Comparison of ENCODE assay signal across 19 cellular contexts in genomic region chr19:34943861-34944573, GRCh38. TPM values are rescaled to one million over a fixed set of nuclear protein-coding genes. Genes with fewer than 3 reads are reported as not detected.
DNase-seq lines count a peak whose midpoint lies in the region; ATAC-seq, FAIRE-seq and TF ChIP-seq lines count a peak whose summit lies in the region.
"Had no signal": no experiment of that assay in that cellular context is flagged by ENCODE, and none has a peak within 500 bp of the region (broad histone marks: within the 10 kb centered on the region; RNA-seq: fewer than 3 reads in every experiment).

No MANE protein-coding gene starts in this region.

- CTCF ChIA-PET in HepG2 (lab: Yijun Ruan, JAX; ENCODE audit: low intra/inter-chr PET ratio, low total read pairs): no interaction called here
- CTCF ChIA-PET in endothelial cell of umbilical vein (lab: Charles Lee): no interaction called here

- H3K36me3 ChIP-seq in liver (ENCODE audit: control insufficient read depth in 4 of 4, insufficient read depth in 3 of 4, low read depth in 1 of 4, low read length in 3 of 4) (peaks cover 3 to 42% (median 27%) of the 10 kb centered on the region in 4 donors), HepG2 (replicated peaks in 1 of 2; ENCODE audit: control insufficient read depth in 1 of 2, insufficient read depth in 2 of 2, low read length in 2 of 2) (peaks cover 6 to 7% of the 10 kb centered on the region in 2 experiments; a peak in 3 of 5 replicates), astrocyte (ENCODE audit: insufficient read depth, low read length) (peaks cover 6% of the 10 kb centered on the region), endothelial cell of umbilical vein (ENCODE audit: control insufficient read depth in 2 of 2, extremely low read depth in 1 of 2, insufficient read depth in 2 of 2, low read length in 2 of 2) (peaks cover 1 to 5% of the 10 kb centered on the region in 2 experiments), subcutaneous abdominal adipose tissue (ENCODE audit: control insufficient read depth in 5 of 5, insufficient read depth in 5 of 5, low read length in 5 of 5) (peaks cover 14 to 25% (median 23%) of the 10 kb centered on the region in 5 donors)

- H3K9ac ChIP-seq in liver (ENCODE audit: low read depth in 1 of 2, low read length in 2 of 2) (no peak overlapping the region), HepG2 (ENCODE audit: insufficient read depth, low read depth, low read length) (no peak overlapping the region), astrocyte (ENCODE audit: low read length) (no peak overlapping the region), endothelial cell of umbilical vein (replicated peaks; ENCODE audit: extremely low read depth, insufficient read depth, low read length) (no peak overlapping the region), subcutaneous abdominal adipose tissue (ENCODE audit: low read length in 5 of 5) (no peak overlapping the region)
- H3K9ac ChIP-seq: BLaER1, GM23248 had no signal

- H3K4me3 Mint-ChIP-seq in astrocyte (ENCODE audit: unreplicated experiment): no peak overlapping the region
- H3K4me3 Mint-ChIP-seq: CD4-positive, CD25-positive, alpha-beta regulatory T cell had no signal

- H3K79me2 ChIP-seq in HepG2 (ENCODE audit: insufficient read depth, low read length): no peaks in the 10 kb centered on the region
- no peaks in the 10 kb centered on the region for H3K79me2 ChIP-seq in astrocyte (ENCODE audit: insufficient read depth, low read length)
- H3K79me2 ChIP-seq in endothelial cell of umbilical vein (ENCODE audit: control insufficient read depth, insufficient read depth, low read length): no peaks in the 10 kb centered on the region

- DNase-seq in HepG2 (ENCODE audit: low spot score) (no peak), astrocyte (ENCODE audit: low read depth) (no peak), endothelial cell of umbilical vein (ENCODE audit: low read depth, low spot score) (no peak), NCI-H226 (no peak), DMS153 treated with DMSO at 0.1 percent for 48 hours (lab: John Stamatoyannopoulos, UW; ENCODE audit: unreplicated experiment) (no peak)
- DNase-seq: AML-193; Calu3; CD4-positive, CD25-positive, alpha-beta regulatory T cell; DMS 273 treated with DMSO at 0.1 percent for 48 hours; DMS79; GM23248; H7; KBM-7 had no signal

- TF ChIP-seq CTCF in liver (IDR thresholded peaks at IDR 0.05; ENCODE audit: low read depth, low read length, missing input control): no peak
- TF ChIP-seq CTCF in HepG2 (CRISPR knock-in tag; IDR thresholded peaks at IDR 0.05): no peak
- TF ChIP-seq CTCF in astrocyte (IDR thresholded peaks at IDR 0.05; ENCODE audit: insufficient read depth, low read depth, low read length): no peak
- TF ChIP-seq CTCF in endothelial cell of umbilical vein (IDR thresholded peaks at IDR 0.05; ENCODE audit: extremely low read depth in 1 of 2, insufficient read depth in 1 of 2, low read depth in 1 of 2, low read length in 2 of 2): no peak

- H3K4me1 ChIP-seq in liver (ENCODE audit: control insufficient read depth in 4 of 4, insufficient read depth in 4 of 4, low read length in 3 of 4): no peaks in the 10 kb centered on the region
- H3K4me1 ChIP-seq in HepG2 (ENCODE audit: insufficient read depth, low read length): no peaks in the 10 kb centered on the region
- no peaks in the 10 kb centered on the region for H3K4me1 ChIP-seq in astrocyte (ENCODE audit: insufficient read depth, low read length)
- no peaks in the 10 kb centered on the region for H3K4me1 ChIP-seq in endothelial cell of umbilical vein (ENCODE audit: control insufficient read depth, extremely low read depth, insufficient read depth, low read length)
- H3K4me1 ChIP-seq in subcutaneous abdominal adipose tissue (ENCODE audit: control insufficient read depth in 5 of 5, insufficient read depth in 5 of 5, low read length in 5 of 5): no peaks in the 10 kb centered on the region
- H3K4me1 ChIP-seq: BLaER1 had no signal

- H3K27me3 ChIP-seq in liver (ENCODE audit: control insufficient read depth in 4 of 4, insufficient read depth in 4 of 4, low read length in 3 of 4) (no peaks in the 10 kb centered on the region), HepG2 (ENCODE audit: control insufficient read depth in 1 of 2, insufficient read depth in 2 of 2, low read length in 2 of 2) (no peaks in the 10 kb centered on the region), astrocyte (ENCODE audit: insufficient read depth, low read length) (no peaks in the 10 kb centered on the region), endothelial cell of umbilical vein (ENCODE audit: control insufficient read depth in 2 of 2, insufficient read depth in 2 of 2, low read length in 2 of 2) (no peaks in the 10 kb centered on the region), subcutaneous abdominal adipose tissue (ENCODE audit: control insufficient read depth in 5 of 5, insufficient read depth in 4 of 5, low read length in 5 of 5) (no peaks in the 10 kb centered on the region)
- H3K27me3 ChIP-seq: BLaER1 had no signal

- H3K27ac ChIP-seq in liver (ENCODE audit: low read depth in 1 of 2, low read length in 2 of 2) (no peak overlapping the region), HepG2 (ENCODE audit: extremely low read length, insufficient read depth, low read length) (no peak overlapping the region), astrocyte (ENCODE audit: low read depth, low read length) (no peak overlapping the region), endothelial cell of umbilical vein (ENCODE audit: insufficient read depth, low read depth, low read length) (no peak overlapping the region), subcutaneous abdominal adipose tissue (ENCODE audit: low read depth, low read length) (no peak overlapping the region)
- H3K27ac ChIP-seq: 22Rv1, BLaER1, GM23248 had no signal

- POLR2A ChIA-PET in HepG2 (lab: Yijun Ruan, JAX) (no interaction called here), endothelial cell of umbilical vein (lab: Charles Lee) (interaction anchor here (0.8 kb wide), 1 partner anchor 8 kb away, joined by 3 read pairs; no protein-coding TSS in a partner anchor)

- FAIRE-seq in HepG2 (lab: Jason Lieb, UNC) (no peak), astrocyte (lab: Jason Lieb, UNC) (peak; percentile 9), endothelial cell of umbilical vein (lab: Jason Lieb, UNC) (no peak)
- FAIRE-seq: G401.6 had no signal

- TF ChIP-seq RAD21 in liver (IDR thresholded peaks at IDR 0.05) (no peak), HepG2 (CRISPR knock-in tag; IDR thresholded peaks at IDR 0.05) (no peak)

- intact Hi-C loops in HepG2 (cut with micrococcal nuclease; ENCODE audit: unreplicated experiment): no loop called here
- intact Hi-C loops in endothelial cell of umbilical vein (cut with micrococcal nuclease): no loop called here

- H3K9me3 Mint-ChIP-seq in astrocyte (ENCODE audit: unreplicated experiment): peaks cover 50% of the 10 kb centered on the region

- H3K9me3 ChIP-seq in liver (ENCODE audit: control insufficient read depth in 4 of 4, low read length in 3 of 4) (peaks cover 28 to 67% (median 46%) of the 10 kb centered on the region in 4 donors), HepG2 (ENCODE audit: low read length) (peaks cover 13% of the 10 kb centered on the region; the same call in 1 of the 2 replicates), astrocyte (ENCODE audit: insufficient read depth, low read depth, low read length) (peaks cover 27% of the 10 kb centered on the region), endothelial cell of umbilical vein (replicated peaks; ENCODE audit: control insufficient read depth, insufficient read depth, low read length) (peaks cover 13% of the 10 kb centered on the region), subcutaneous abdominal adipose tissue (ENCODE audit: control insufficient read depth in 5 of 5, low read length in 5 of 5) (peaks cover 16 to 51% (median 41%) of the 10 kb centered on the region in 5 donors)

- no peaks in the 10 kb centered on the region for H4K20me1 ChIP-seq in HepG2 (ENCODE audit: insufficient read depth, low read length)
- H4K20me1 ChIP-seq in astrocyte (ENCODE audit: insufficient read depth, low read length): no peaks in the 10 kb centered on the region
- H4K20me1 ChIP-seq in endothelial cell of umbilical vein (replicated peaks; ENCODE audit: control insufficient read depth, extremely low read depth, insufficient read depth, low read length): no peaks in the 10 kb centered on the region
- H4K20me1 ChIP-seq: BLaER1 had no signal

- no peaks in the 10 kb centered on the region for H3K9me1 ChIP-seq in endothelial cell of umbilical vein (replicated peaks; ENCODE audit: control insufficient read depth, extremely low read depth, insufficient read depth, low read length)

- no TSS peak for BruUV-seq in HepG2 (replicated peaks; lab: Mats Ljungman, UMichigan)
- BruUV-seq in endothelial cell of umbilical vein (replicated peaks; lab: Mats Ljungman, UMichigan): no TSS peak

- no peaks in the 10 kb centered on the region for H3K4me1 Mint-ChIP-seq in astrocyte (ENCODE audit: low read depth, unreplicated experiment)

- TF ChIP-seq EP300 in HepG2 (IDR thresholded peaks at IDR 0.05; ENCODE audit: low read depth in 2 of 2, low read length in 2 of 2) (no peak), HepG2 (CRISPR knock-in tag; IDR thresholded peaks at IDR 0.05; ENCODE audit: borderline replicate concordance) (no peak)

- H2AFZ ChIP-seq in HepG2 (ENCODE audit: low read length): no peak overlapping the region
- H2AFZ ChIP-seq in astrocyte (ENCODE audit: low read depth, low read length): no peak overlapping the region
- H2AFZ ChIP-seq in endothelial cell of umbilical vein (ENCODE audit: low read depth, low read length): no peak overlapping the region
- H2AFZ ChIP-seq: GM23248 had no signal

- ATAC-seq in HepG2: no peak
- ATAC-seq in GM18907 (IDR thresholded peaks at IDR 0.05; ENCODE audit: unreplicated experiment): no peak

- peak overlapping the region in 2 of 3 donors; percentile 21 to 56 for H3K4me3 ChIP-seq in liver (ENCODE audit: low read depth in 1 of 3, low read length in 3 of 3)
- no peak overlapping the region for H3K4me3 ChIP-seq in HepG2 (replicated peaks in 1 of 3; ENCODE audit: insufficient read depth in 1 of 3, low read depth in 2 of 3, low read length in 3 of 3)
- H3K4me3 ChIP-seq in astrocyte (ENCODE audit: insufficient read depth, low read depth, low read length): no peak overlapping the region
- no peak overlapping the region for H3K4me3 ChIP-seq in endothelial cell of umbilical vein (replicated peaks in 1 of 3; ENCODE audit: insufficient read depth in 1 of 3, low read depth in 1 of 3, low read length in 3 of 3)
- peak overlapping the region; percentile 8 to 43 (median 12) for H3K4me3 ChIP-seq in subcutaneous abdominal adipose tissue (ENCODE audit: low read depth in 1 of 5, low read length in 5 of 5)
- H3K4me3 ChIP-seq: BLaER1, GM23248 had no signal

- no peak overlapping the region for H3K27ac Mint-ChIP-seq in astrocyte (ENCODE audit: unreplicated experiment)
- H3K27ac Mint-ChIP-seq: CD4-positive, CD25-positive, alpha-beta regulatory T cell had no signal

- H3K27me3 Mint-ChIP-seq in astrocyte (ENCODE audit: low read depth, unreplicated experiment): no peaks in the 10 kb centered on the region
- H3K27me3 Mint-ChIP-seq: CD4-positive, CD25-positive, alpha-beta regulatory T cell had no signal

- WGBS in liver: 98% methylated on average over 13 of the region's 13 CpGs
- WGBS in HepG2 (ENCODE audit: low lambda C conversion rate): 97% methylated on average over 13 of the region's 13 CpGs

- H3K36me3 Mint-ChIP-seq in astrocyte (ENCODE audit: low read depth, unreplicated experiment): peaks cover 41% of the 10 kb centered on the region

- dilution Hi-C loops in endothelial cell of umbilical vein (cut with MboI; ENCODE audit: extremely low pct_ligation_motif_present, low sequenced_read_pairs): no loop called here

- TF ChIP-seq POLR2A in HepG2 (IDR thresholded peaks at IDR 0.05; ENCODE audit: insufficient read depth in 1 of 2, low read depth in 2 of 2, low read length in 2 of 2) (no peak), endothelial cell of umbilical vein (IDR thresholded peaks at IDR 0.05; ENCODE audit: low read depth, low read length) (peak; percentile 6)

- H3K4me2 ChIP-seq in HepG2 (ENCODE audit: low read depth, low read length) (no peak overlapping the region), astrocyte (ENCODE audit: low read length) (no peak overlapping the region), endothelial cell of umbilical vein (ENCODE audit: insufficient read depth, low read length) (no peak overlapping the region)
- H3K4me2 ChIP-seq: BLaER1 had no signal

- in situ Hi-C loops in HepG2 (cut with HindIII; ENCODE audit: extremely low pct_ligation_motif_present, low pct_unique_long_range_greater_than_20kb): no loop called here

RNA-seq across cellular contexts. Expression of gene ZNF30, which starts 17.3 kb away (rescaled TPM):
- total RNA-seq in liver: 1 to 10 TPM; 1.8 TPM
- polyA plus RNA-seq in liver: 1 to 10 TPM; 1.3 to 1.6 TPM
- total RNA-seq in HepG2 (2016; rRNA removed; fragmentation: Illumina TruSeq; extraction: Trizol): 4.4 and 6.2 TPM in 2 replicates
- total RNA-seq in HepG2 (2016; cell fraction: cytosol; rRNA removed; fragmentation: Illumina TruSeq; extraction: Trizol; ENCODE audit: low read depth): 1.3 and 1.4 TPM in 2 replicates
- total RNA-seq in HepG2 (2016; cell fraction: insoluble cytoplasmic fraction; rRNA removed; fragmentation: Illumina TruSeq; extraction: Trizol): 4.0 and 6.2 TPM in 2 replicates
- 1.6 and 2.0 TPM in 2 replicates for total RNA-seq in HepG2 (2016; cell fraction: membrane; rRNA removed; fragmentation: Illumina TruSeq; extraction: Trizol)
- total RNA-seq in HepG2 (2016; cell fraction: nucleus; rRNA removed; fragmentation: Illumina TruSeq; extraction: Trizol): 2.9 TPM in 2 replicates
- polyA plus RNA-seq in HepG2 (2011; rRNA removed): 2.1 and 2.3 TPM in 2 replicates
- polyA plus RNA-seq in HepG2 (2011; cell fraction: cytosol; rRNA removed): 0.99 and 2.0 TPM in 2 replicates
- polyA plus RNA-seq in HepG2 (2011; cell fraction: nucleus; rRNA removed): 1.7 and 2.2 TPM in 2 replicates
- polyA plus RNA-seq in HepG2 (2012): 2.0 and 2.3 TPM in 2 replicates
- polyA plus RNA-seq in HepG2 (2016; cell fraction: cytosol; fragmentation: Illumina TruSeq; extraction: Trizol; ENCODE audit: low read depth): 0.37 and 0.49 TPM in 2 replicates
- 4.0 and 4.7 TPM in 2 replicates for polyA plus RNA-seq in HepG2 (2016; cell fraction: insoluble cytoplasmic fraction; fragmentation: Illumina TruSeq; extraction: Trizol; ENCODE audit: low read depth)
- 0.87 and 1.1 TPM in 2 replicates for polyA plus RNA-seq in HepG2 (2016; cell fraction: membrane; fragmentation: Illumina TruSeq; extraction: Trizol; ENCODE audit: low read depth)
- polyA plus RNA-seq in HepG2 (2016; cell fraction: nucleus; fragmentation: Illumina TruSeq; extraction: Trizol; ENCODE audit: insufficient read depth, low read depth): 5.5 and 5.9 TPM in 2 replicates
- polyA minus RNA-seq in HepG2 (2011; rRNA and poly(A)+ RNA removed; ENCODE audit: low replicate concordance): 2.0 and 3.4 TPM in 2 replicates
- 1.5 and 1.8 TPM in 2 replicates for polyA minus RNA-seq in HepG2 (2011; cell fraction: cytosol; rRNA and poly(A)+ RNA removed)
- polyA minus RNA-seq in HepG2 (2011; cell fraction: nucleus; rRNA and poly(A)+ RNA removed): 3.5 and 4.0 TPM in 2 replicates
- total RNA-seq in astrocyte: 3.7 and 4.0 TPM in 2 replicates
- total RNA-seq in endothelial cell of umbilical vein: 3.6 and 4.7 TPM in 2 replicates
- 1.2 and 1.3 TPM in 2 replicates for polyA plus RNA-seq in endothelial cell of umbilical vein
- polyA plus RNA-seq in endothelial cell of umbilical vein (2011; cell fraction: cytosol; rRNA removed): 2.1 and 2.3 TPM in 2 replicates
- polyA plus RNA-seq in endothelial cell of umbilical vein (2011; cell fraction: nucleus; rRNA removed): 2.4 and 2.6 TPM in 2 replicates
- polyA plus RNA-seq in endothelial cell of umbilical vein (2012): 3.8 and 4.9 TPM in 2 replicates
- 2.6 and 3.6 TPM in 2 replicates for polyA minus RNA-seq in endothelial cell of umbilical vein
- 2.3 TPM for polyA minus RNA-seq in endothelial cell of umbilical vein (2011; cell fraction: cytosol; rRNA and poly(A)+ RNA removed)
- 2.0 and 2.5 TPM in 2 replicates for polyA minus RNA-seq in endothelial cell of umbilical vein (2011; cell fraction: nucleus; rRNA and poly(A)+ RNA removed)

RNA-seq across cellular contexts. Expression of gene ZNF792, which starts 20.0 kb away (rescaled TPM):
- 1 to 10 TPM; 4.8 to 4.9 TPM for total RNA-seq in liver
- 1 to 10 TPM in 1 of 2 donors, under 1 TPM in 1; 0.65 to 1.4 TPM for polyA plus RNA-seq in liver
- total RNA-seq in HepG2 (2016; rRNA removed; fragmentation: Illumina TruSeq; extraction: Trizol): 5.5 and 6.3 TPM in 2 replicates
- total RNA-seq in HepG2 (2016; cell fraction: cytosol; rRNA removed; fragmentation: Illumina TruSeq; extraction: Trizol; ENCODE audit: low read depth): 0.61 and 0.88 TPM in 2 replicates
- total RNA-seq in HepG2 (2016; cell fraction: insoluble cytoplasmic fraction; rRNA removed; fragmentation: Illumina TruSeq; extraction: Trizol): 4.8 and 6.5 TPM in 2 replicates
- 3.4 TPM in 2 replicates for total RNA-seq in HepG2 (2016; cell fraction: membrane; rRNA removed; fragmentation: Illumina TruSeq; extraction: Trizol)
- 4.8 and 6.0 TPM in 2 replicates for total RNA-seq in HepG2 (2016; cell fraction: nucleus; rRNA removed; fragmentation: Illumina TruSeq; extraction: Trizol)
- 9.1 and 11.5 TPM in 2 replicates for polyA plus RNA-seq in HepG2 (2011; rRNA removed)
- 6.9 and 7.9 TPM in 2 replicates for polyA plus RNA-seq in HepG2 (2011; cell fraction: cytosol; rRNA removed)
- 8.8 and 9.8 TPM in 2 replicates for polyA plus RNA-seq in HepG2 (2011; cell fraction: nucleus; rRNA removed)
- 4.4 and 4.5 TPM in 2 replicates for polyA plus RNA-seq in HepG2 (2012)
- polyA plus RNA-seq in HepG2 (2016; cell fraction: cytosol; fragmentation: Illumina TruSeq; extraction: Trizol; ENCODE audit: low read depth): 0.40 and 0.45 TPM in 2 replicates
- 2.9 and 3.3 TPM in 2 replicates for polyA plus RNA-seq in HepG2 (2016; cell fraction: insoluble cytoplasmic fraction; fragmentation: Illumina TruSeq; extraction: Trizol; ENCODE audit: low read depth)
- 1.0 and 1.2 TPM in 2 replicates for polyA plus RNA-seq in HepG2 (2016; cell fraction: membrane; fragmentation: Illumina TruSeq; extraction: Trizol; ENCODE audit: low read depth)
- 3.7 and 4.6 TPM in 2 replicates for polyA plus RNA-seq in HepG2 (2016; cell fraction: nucleus; fragmentation: Illumina TruSeq; extraction: Trizol; ENCODE audit: insufficient read depth, low read depth)
- 5.1 and 35.3 TPM in 2 replicates for polyA minus RNA-seq in HepG2 (2011; rRNA and poly(A)+ RNA removed; ENCODE audit: low replicate concordance)
- 17.0 and 18.6 TPM in 2 replicates for polyA minus RNA-seq in HepG2 (2011; cell fraction: cytosol; rRNA and poly(A)+ RNA removed)
- polyA minus RNA-seq in HepG2 (2011; cell fraction: nucleus; rRNA and poly(A)+ RNA removed): 31.9 and 39.7 TPM in 2 replicates
- 5.7 and 5.9 TPM in 2 replicates for total RNA-seq in astrocyte
- 19.6 and 19.8 TPM in 2 replicates for total RNA-seq in endothelial cell of umbilical vein
- 10.9 and 11.3 TPM in 2 replicates for polyA plus RNA-seq in endothelial cell of umbilical vein
- 10.2 and 11.7 TPM in 2 replicates for polyA plus RNA-seq in endothelial cell of umbilical vein (2011; cell fraction: cytosol; rRNA removed)
- polyA plus RNA-seq in endothelial cell of umbilical vein (2011; cell fraction: nucleus; rRNA removed): 21.0 and 25.4 TPM in 2 replicates
- polyA plus RNA-seq in endothelial cell of umbilical vein (2012): 9.5 and 9.8 TPM in 2 replicates
- 60.2 and 63.6 TPM in 2 replicates for polyA minus RNA-seq in endothelial cell of umbilical vein
- polyA minus RNA-seq in endothelial cell of umbilical vein (2011; cell fraction: cytosol; rRNA and poly(A)+ RNA removed): 0.82 TPM
- polyA minus RNA-seq in endothelial cell of umbilical vein (2011; cell fraction: nucleus; rRNA and poly(A)+ RNA removed): 53.5 and 64.3 TPM in 2 replicates

RNA-seq across cellular contexts. Expression of gene GRAMD1A, which starts 56.1 kb away (rescaled TPM):
- total RNA-seq in liver (10 to 100 TPM; 12.5 to 14.1 TPM), HepG2 (2016; rRNA removed; fragmentation: Illumina TruSeq; extraction: Trizol) (8.0 and 14.7 TPM in 2 replicates), astrocyte (64.6 and 67.4 TPM in 2 replicates), endothelial cell of umbilical vein (130 and 139 TPM in 2 replicates)
- polyA plus RNA-seq in liver (1 to 10 TPM; 8.6 to 9.9 TPM), HepG2 (2011; rRNA removed) (171 and 181 TPM in 2 replicates), endothelial cell of umbilical vein (127 and 162 TPM in 2 replicates)
- total RNA-seq in HepG2 (2016; cell fraction: cytosol; rRNA removed; fragmentation: Illumina TruSeq; extraction: Trizol; ENCODE audit: low read depth): 23.3 and 25.4 TPM in 2 replicates
- total RNA-seq in HepG2 (2016; cell fraction: insoluble cytoplasmic fraction; rRNA removed; fragmentation: Illumina TruSeq; extraction: Trizol): 7.2 and 15.9 TPM in 2 replicates
- 26.9 and 28.0 TPM in 2 replicates for total RNA-seq in HepG2 (2016; cell fraction: membrane; rRNA removed; fragmentation: Illumina TruSeq; extraction: Trizol)
- 17.9 and 19.7 TPM in 2 replicates for total RNA-seq in HepG2 (2016; cell fraction: nucleus; rRNA removed; fragmentation: Illumina TruSeq; extraction: Trizol)
- polyA plus RNA-seq in HepG2 (2011; cell fraction: cytosol; rRNA removed): 68.5 and 120 TPM in 2 replicates
- polyA plus RNA-seq in HepG2 (2011; cell fraction: nucleus; rRNA removed): 669 and 1,022 TPM in 2 replicates
- 68.6 and 85.6 TPM in 2 replicates for polyA plus RNA-seq in HepG2 (2012)
- 47.6 and 52.1 TPM in 2 replicates for polyA plus RNA-seq in HepG2 (2016; cell fraction: cytosol; fragmentation: Illumina TruSeq; extraction: Trizol; ENCODE audit: low read depth)
- polyA plus RNA-seq in HepG2 (2016; cell fraction: insoluble cytoplasmic fraction; fragmentation: Illumina TruSeq; extraction: Trizol; ENCODE audit: low read depth): 11.6 and 19.2 TPM in 2 replicates
- 43.5 and 50.9 TPM in 2 replicates for polyA plus RNA-seq in HepG2 (2016; cell fraction: membrane; fragmentation: Illumina TruSeq; extraction: Trizol; ENCODE audit: low read depth)
- 55.7 and 69.0 TPM in 2 replicates for polyA plus RNA-seq in HepG2 (2016; cell fraction: nucleus; fragmentation: Illumina TruSeq; extraction: Trizol; ENCODE audit: insufficient read depth, low read depth)
- 32.3 and 120 TPM in 2 replicates for polyA minus RNA-seq in HepG2 (2011; rRNA and poly(A)+ RNA removed; ENCODE audit: low replicate concordance)
- polyA minus RNA-seq in HepG2 (2011; cell fraction: cytosol; rRNA and poly(A)+ RNA removed): 59.4 and 66.8 TPM in 2 replicates
- 94.2 and 105 TPM in 2 replicates for polyA minus RNA-seq in HepG2 (2011; cell fraction: nucleus; rRNA and poly(A)+ RNA removed)
- polyA plus RNA-seq in endothelial cell of umbilical vein (2011; cell fraction: cytosol; rRNA removed): 104 and 137 TPM in 2 replicates
- 196 and 258 TPM in 2 replicates for polyA plus RNA-seq in endothelial cell of umbilical vein (2011; cell fraction: nucleus; rRNA removed)
- 73.2 and 107 TPM in 2 replicates for polyA plus RNA-seq in endothelial cell of umbilical vein (2012)
- polyA minus RNA-seq in endothelial cell of umbilical vein: 102 and 108 TPM in 2 replicates
- polyA minus RNA-seq in endothelial cell of umbilical vein (2011; cell fraction: cytosol; rRNA and poly(A)+ RNA removed): 30.2 TPM
- polyA minus RNA-seq in endothelial cell of umbilical vein (2011; cell fraction: nucleus; rRNA and poly(A)+ RNA removed): 64.1 and 68.0 TPM in 2 replicates

Comparison
In these comparisons a context has a peak if more than half of its experiments do, and no peak if none do; other contexts are left out.
1. H3K4me3 ChIP-seq: peak in liver (2 of 3) and subcutaneous abdominal adipose tissue (5 of 5); none in HepG2 (0 of 3), astrocyte (single experiment) and endothelial cell of umbilical vein (0 of 3).